Comparison of ENCODE assay signal across 1 cellular context in genomic region chr11:12079726-12080556, GRCh38.
TF ChIP-seq lines count a peak whose summit lies in the region.

No MANE protein-coding gene starts in this region.

TF ChIP-seq in A549, 52 proteins besides CTCF, POLR2A, EP300 and RAD21 (continued from another document):
- no peak for TF ChIP-seq EHMT2 (IDR thresholded peaks at IDR 0.05; ENCODE audit: low read depth)
- no peak; the same call in 1 of the 2 replicates for TF ChIP-seq FOSB (CRISPR knock-in tag; IDR thresholded peaks at IDR 0.05)
- TF ChIP-seq BHLHE40 (IDR thresholded peaks at IDR 0.05; ENCODE audit: low read depth, low read length), result no peak
- peak; percentile 40 for TF ChIP-seq MYC (IDR thresholded peaks at IDR 0.05; ENCODE audit: borderline replicate concordance, low read length)
- TF ChIP-seq CHD4 (IDR thresholded peaks at IDR 0.05; ENCODE audit: borderline replicate concordance), result no peak
- TF ChIP-seq CBX8 (IDR thresholded peaks at IDR 0.05), result no peak
- no peak for TF ChIP-seq MAFK (IDR thresholded peaks at IDR 0.05; ENCODE audit: partially characterized antibody)
- TF ChIP-seq HDAC2 (IDR thresholded peaks at IDR 0.05), result no peak
- TF ChIP-seq NPAS2 (CRISPR knock-in tag; IDR thresholded peaks at IDR 0.05; ENCODE audit: borderline replicate concordance), result no peak
- peak; percentile 45; the same call in 2 of the 3 replicates for TF ChIP-seq SMC3 (IDR thresholded peaks at IDR 0.05)
- TF ChIP-seq PHF8 (IDR thresholded peaks at IDR 0.05; ENCODE audit: borderline replicate concordance, low read depth), result no peak
- peak; percentile 56; the same call in 1 of the 2 replicates for TF ChIP-seq HES2 (IDR thresholded peaks at IDR 0.05)
- peak; percentile 98 for TF ChIP-seq FOSL2 (IDR thresholded peaks at IDR 0.05)
- peak; percentile 99 for TF ChIP-seq FOSL2 (CRISPR knock-in tag; IDR thresholded peaks at IDR 0.05)
- TF ChIP-seq JUNB (IDR thresholded peaks at IDR 0.05), result peak; percentile 99
- TF ChIP-seq CHD2 (IDR thresholded peaks at IDR 0.05; ENCODE audit: low read length, partially characterized antibody), result peak; percentile 9
- no peak for TF ChIP-seq ZSCAN20 (CRISPR knock-in tag; IDR thresholded peaks at IDR 0.05)
- no peak for TF ChIP-seq HEYL (CRISPR knock-in tag; IDR thresholded peaks at IDR 0.05)
- TF ChIP-seq ZFP36 (IDR thresholded peaks at IDR 0.05; ENCODE audit: borderline replicate concordance, partially characterized antibody), result no peak
